ENCODE assay signal across 9 cellular contexts in genomic region chr1:55039342-55040082, GRCh38. TPM values are rescaled to one million over a fixed set of nuclear protein-coding genes. Genes with fewer than 3 reads are reported as not detected.
DNase-seq lines count a peak whose midpoint lies in the region; TF ChIP-seq lines count a peak whose summit lies in the region.
"Had no signal": no experiment of that assay in that cellular context is flagged by ENCODE, and none has a peak within 500 bp of the region (broad histone marks: within the 10 kb centered on the region; RNA-seq: fewer than 3 reads in every experiment).

Gene PCSK9, plus strand, starts transcription at chr1:55039548. Its CDS starts 290 bp downstream, at chr1:55039838.

- DNase-seq in HS-27A (ENCODE audit: low read depth) = peak; percentile 34
- no peak for DNase-seq in skeletal muscle cell (ENCODE audit: low read depth)
- DNase-seq in KBM-7 = no peak
- no peak for DNase-seq in BE2C
- DNase-seq in stimulated activated CD4-positive, alpha-beta T cell treated with anti-CD3 and anti-CD28 coated beads, Interleukin-2, amount 100 ng/mL, for 48 hours = no peak
- DNase-seq in hepatic stellate cell (ENCODE audit: low spot score) = no peak
- DNase-seq: cerebellar nuclear complex had no signal

- no peaks in the 10 kb centered on the region for H3K9me3 ChIP-seq in iPS-15b (ENCODE audit: control insufficient read depth, insufficient read depth, low read length)
- H3K9me3 ChIP-seq in BE2C = no peaks in the 10 kb centered on the region

- H3K4me3 ChIP-seq in WI38 (ENCODE audit: low read depth, low read length) (peak within 1 kb of the TSS; percentile 24), iPS-15b (ENCODE audit: low read depth, low read length) (peak within 1 kb of the TSS; percentile 74), skeletal muscle cell (ENCODE audit: low read depth, low read length) (peak within 1 kb of the TSS; percentile 50), BE2C (ENCODE audit: low read depth, low read length) (no peak within 1 kb of the TSS)

- TF ChIP-seq CTCF in WI38 (IDR thresholded peaks at IDR 0.05; ENCODE audit: low read depth, low read length) (no peak), BE2C (IDR thresholded peaks at IDR 0.05; ENCODE audit: low read depth, low read length) (no peak)

- peaks cover 5% of the 10 kb centered on the region for H3K4me1 ChIP-seq in iPS-15b (ENCODE audit: control insufficient read depth, insufficient read depth, low read length)
- H3K4me1 ChIP-seq in BE2C = no peaks in the 10 kb centered on the region

- H3K36me3 ChIP-seq in iPS-15b (ENCODE audit: control insufficient read depth, insufficient read depth, low read length) = peaks cover 3% of the 10 kb centered on the region
- H3K36me3 ChIP-seq in BE2C = no peaks in the 10 kb centered on the region

- H3K27me3 ChIP-seq in iPS-15b (ENCODE audit: control insufficient read depth, insufficient read depth, low read length) (peaks cover 46% of the 10 kb centered on the region), BE2C (peaks cover 26% of the 10 kb centered on the region)

- in situ Hi-C loops in KBM-7 (cut with MboI; ENCODE audit: low pct_unique_long_range_greater_than_20kb, low sequenced_read_pairs) = no loop called here

- H3K9ac ChIP-seq in iPS-15b (ENCODE audit: low read depth, low read length) = peak within 1 kb of the TSS; percentile 26

RNA-seq across cellular contexts. Expression of gene PCSK9, which starts in this region (rescaled TPM):
- not detected for polyA plus RNA-seq in BE2C (2012; ENCODE audit: insufficient read depth, insufficient read length, low read depth)
